8 cellular contexts compared by ENCODE assay signal in genomic region chr10:43816351-43817321, GRCh38.
A peak's percentile ranks its signal among the peaks of the same experiment; 100 is the strongest.
DNase-seq lines count a peak whose midpoint lies in the region; ATAC-seq and TF ChIP-seq lines count a peak whose summit lies in the region.

No MANE protein-coding gene starts in this region.

- H3F3A ChIP-seq in SK-N-SH (replicated peaks; ENCODE audit: insufficient read depth) = peaks cover 33% of the 10 kb centered on the region

- ATAC-seq in GM18508 (IDR thresholded peaks at IDR 0.05; ENCODE audit: insufficient read depth, unreplicated experiment) (peak; percentile 94), HG02763 (IDR thresholded peaks at IDR 0.05; ENCODE audit: unreplicated experiment) (peak; percentile 97)

- H3K4me1 ChIP-seq in SK-N-SH (ENCODE audit: control insufficient read depth in 1 of 2, insufficient read depth in 2 of 2, low read depth in 1 of 2, low read length in 1 of 2) (peaks cover 0 to 16% of the 10 kb centered on the region in 2 experiments; a peak in 2 of 4 replicates), esophagus squamous epithelium (peaks cover 0 to 11% (median 0%) of the 10 kb centered on the region in 3 donors)

- intact Hi-C loops in esophagus squamous epithelium (cut with DNase I) = no loop called here

- no peaks in the 10 kb centered on the region for H3K79me2 ChIP-seq in SK-N-SH (ENCODE audit: insufficient read depth)

- H2AFZ ChIP-seq in SK-N-SH (ENCODE audit: low read depth) = 0 out of 2 replicates have a peak overlapping the region, but pooled peaks have one; percentile 35

- peak overlapping the region; percentile 34; the same call in 1 of the 2 replicates for H3K9ac ChIP-seq in SK-N-SH

- H3K27me3 Mint-ChIP-seq in nephron progenitor cell (ENCODE audit: low read depth, poor library complexity) (peaks cover 17% of the 10 kb centered on the region), type B pancreatic cell (no peaks in the 10 kb centered on the region)

- H3K9me3 ChIP-seq in SK-N-SH (no peaks in the 10 kb centered on the region), esophagus squamous epithelium (no peaks in the 10 kb centered on the region)

- no peaks in the 10 kb centered on the region for H3K9me3 Mint-ChIP-seq in nephron progenitor cell
- no peaks in the 10 kb centered on the region for H3K9me3 Mint-ChIP-seq in type B pancreatic cell

- CTCF ChIA-PET in SK-N-SH (lab: Yijun Ruan, JAX) = interaction anchor here (1.0 kb wide), 1 partner anchor 30 kb away, joined by 3 read pairs; no protein-coding TSS in a partner anchor

- H3K4me3 Mint-ChIP-seq in nephron progenitor cell (no peak overlapping the region), type B pancreatic cell (no peak overlapping the region)

- H3K36me3 ChIP-seq in SK-N-SH (replicated peaks in 1 of 2; ENCODE audit: control insufficient read depth in 1 of 2, insufficient read depth in 2 of 2, low read length in 1 of 2) = no peaks in the 10 kb centered on the region
- H3K36me3 ChIP-seq in esophagus squamous epithelium = no peaks in the 10 kb centered on the region

- peaks cover 9% of the 10 kb centered on the region for H3K4me1 Mint-ChIP-seq in nephron progenitor cell
- peaks cover 19% of the 10 kb centered on the region for H3K4me1 Mint-ChIP-seq in type B pancreatic cell (ENCODE audit: unreplicated experiment)

- DNase-seq in SK-N-SH (peak; percentile 58), nephron progenitor cell (no peak), type B pancreatic cell (ENCODE audit: extremely low spot score, unreplicated experiment) (no peak), NCI-H69 (lab: John Stamatoyannopoulos, UW) (no peak), esophagus squamous epithelium (lab: John Stamatoyannopoulos, UW) (no peak)
- peak; percentile 38 for DNase-seq in activated naive CD8-positive, alpha-beta T cell treated with anti-CD3 and anti-CD28 coated beads, Interleukin-2, amount 50 U/mL, for 16 hours (ENCODE audit: low read depth, low spot score)

- peak; percentile 68 to 90 for TF ChIP-seq EP300 in SK-N-SH (IDR thresholded peaks at IDR 0.05; ENCODE audit: borderline replicate concordance in 1 of 2, low read depth in 1 of 2, low read length in 1 of 2)

- H3K9me2 ChIP-seq in SK-N-SH = no peaks in the 10 kb centered on the region

- 12% methylated on average over 10 of the region's 10 CpGs for WGBS in SK-N-SH (ENCODE audit: low lambda C conversion rate)
- 52 to 55% methylated on average over 10 of the region's 10 CpGs for WGBS in esophagus squamous epithelium, 2 donors

- 0 out of 2 replicates have a peak, but pooled peaks have one; percentile 2 for TF ChIP-seq RAD21 in SK-N-SH (IDR thresholded peaks at IDR 0.05; ENCODE audit: low read length)

- H3K27ac Mint-ChIP-seq in nephron progenitor cell = peak overlapping the region; percentile 6
- peak overlapping the region; percentile 14 for H3K27ac Mint-ChIP-seq in type B pancreatic cell

- H3K27me3 ChIP-seq in SK-N-SH (ENCODE audit: insufficient read depth) (no peaks in the 10 kb centered on the region), esophagus squamous epithelium (no peaks in the 10 kb centered on the region)

- H3K36me3 Mint-ChIP-seq in nephron progenitor cell (ENCODE audit: low read depth) (no peaks in the 10 kb centered on the region), type B pancreatic cell (no peaks in the 10 kb centered on the region)

- POLR2A ChIA-PET in SK-N-SH (lab: Yijun Ruan, JAX) = no interaction called here

- H3K4me3 ChIP-seq in SK-N-SH (ENCODE audit: low read depth in 2 of 2, low read length in 1 of 2) = no peak overlapping the region
- H3K4me3 ChIP-seq in esophagus squamous epithelium = no peak overlapping the region

- TF ChIP-seq CTCF in SK-N-SH (IDR thresholded peaks at IDR 0.05) = no peak
- TF ChIP-seq CTCF in nephron progenitor cell (IDR thresholded peaks at IDR 0.05) = no peak
- TF ChIP-seq CTCF in type B pancreatic cell (conservative IDR thresholded peaks at IDR 0.05) = no peak
- no peak for TF ChIP-seq CTCF in esophagus squamous epithelium (IDR thresholded peaks at IDR 0.05)

- no peaks in the 10 kb centered on the region for H4K20me1 ChIP-seq in SK-N-SH (ENCODE audit: insufficient read depth)

- no peak for TF ChIP-seq POLR2A in esophagus squamous epithelium (IDR thresholded peaks at IDR 0.05)

- H3K27ac ChIP-seq in SK-N-SH (ENCODE audit: low read depth in 2 of 2, low read length in 1 of 2) (peak overlapping the region; percentile 83 to 85), esophagus squamous epithelium (peak overlapping the region in 1 of 4 donors; percentile 16)

- peak overlapping the region; percentile 42; the same call in 1 of the 2 replicates for H3K4me2 ChIP-seq in SK-N-SH

TF ChIP-seq in SK-N-SH, 30 proteins besides CTCF, POLR2A, EP300 and RAD21 (continues in another document):
- no peak for TF ChIP-seq RFX5 (IDR thresholded peaks at IDR 0.05; ENCODE audit: low read length)
- no peak for TF ChIP-seq USF2 (IDR thresholded peaks at IDR 0.05; ENCODE audit: borderline replicate concordance, low read depth, low read length)
- TF ChIP-seq GATA2 (CRISPR knock-in tag; IDR thresholded peaks at IDR 0.05) = no peak
- TF ChIP-seq USF1 (IDR thresholded peaks at IDR 0.05; ENCODE audit: borderline replicate concordance, low read depth) = no peak
- peak; percentile 52; the same call in 1 of the 2 replicates for TF ChIP-seq ZBTB33 (IDR thresholded peaks at IDR 0.05; ENCODE audit: borderline replicate concordance, low read depth)
- no peak for TF ChIP-seq IRF3 (IDR thresholded peaks at IDR 0.05; ENCODE audit: low read depth, low read length)
- peak; percentile 97 for TF ChIP-seq TCF12 (IDR thresholded peaks at IDR 0.05)
- peak; percentile 77 for TF ChIP-seq JUND (IDR thresholded peaks at IDR 0.05)
- no peak for TF ChIP-seq TAF1 (IDR thresholded peaks at IDR 0.05; ENCODE audit: borderline replicate concordance, low read depth, low read length)
- peak; percentile 81; the same call in 1 of the 2 replicates for TF ChIP-seq RXRA (IDR thresholded peaks at IDR 0.05; ENCODE audit: borderline replicate concordance, low read depth)
- no peak for TF ChIP-seq ELF1 (IDR thresholded peaks at IDR 0.05)
- TF ChIP-seq MAX (IDR thresholded peaks at IDR 0.05; ENCODE audit: low read depth) = no peak
- peak; percentile 46 for TF ChIP-seq CHD2 (IDR thresholded peaks at IDR 0.05; ENCODE audit: low read length, partially characterized antibody)
- TF ChIP-seq PBX3 (IDR thresholded peaks at IDR 0.05) = peak; percentile 89
- peak; percentile 81 for TF ChIP-seq POLR2AphosphoS5 (IDR thresholded peaks at IDR 0.05; ENCODE audit: low read depth, low read length)
- TF ChIP-seq EZH2phosphoT487 (IDR thresholded peaks at IDR 0.05; ENCODE audit: borderline replicate concordance, low read depth) = no peak
- TF ChIP-seq TEAD4 (IDR thresholded peaks at IDR 0.05; ENCODE audit: borderline replicate concordance, insufficient read depth) = peak; percentile 88
- TF ChIP-seq RCOR1 (IDR thresholded peaks at IDR 0.05; ENCODE audit: low read length) = peak; percentile 93

Comparison
In these comparisons a context has a peak if more than half of its experiments do, and no peak if none do; other contexts are left out.
1. DNase-seq: peak in SK-N-SH (single experiment) and activated naive CD8-positive, alpha-beta T cell treated with anti-CD3 and anti-CD28 coated beads, Interleukin-2, amount 50 U/mL, for 16 hours (single experiment); none in nephron progenitor cell (single experiment), type B pancreatic cell (single experiment), NCI-H69 (single experiment) and esophagus squamous epithelium (single experiment).